Comparison of ENCODE assay signal across 9 cellular contexts in genomic region chr2:44616616-44617266, GRCh38.
DNase-seq lines count a peak whose midpoint lies in the region; ATAC-seq and TF ChIP-seq lines count a peak whose summit lies in the region.
"Had no signal": no experiment of that assay in that cellular context is flagged by ENCODE, and none has a peak within 500 bp of the region (broad histone marks: within the 10 kb centered on the region; RNA-seq: fewer than 3 reads in every experiment).

No MANE protein-coding gene starts in this region.

- in situ Hi-C loops in KBM-7 (cut with MboI; ENCODE audit: low pct_unique_long_range_greater_than_20kb, low sequenced_read_pairs), result no loop called here

- no peaks in the 10 kb centered on the region for H3K9me3 ChIP-seq in CD4-positive, alpha-beta T cell (ENCODE audit: control insufficient read depth, low read length)

- no peak for DNase-seq in CD4-positive, alpha-beta T cell
- no peak for DNase-seq in occipital lobe (lab: John Stamatoyannopoulos, UW)
- no peak for DNase-seq in head of caudate nucleus
- DNase-seq in GM03348 (ENCODE audit: low spot score), result no peak
- DNase-seq in KBM-7, result no peak
- DNase-seq: stimulated activated CD4-positive, alpha-beta T cell treated with anti-CD3 and anti-CD28 coated beads, Interleukin-1b, Interleukin-23, amount 100 ng/mL, for 48 hours had no signal

- no peaks in the 10 kb centered on the region for H3K4me1 Mint-ChIP-seq in CD4-positive, alpha-beta T cell (ENCODE audit: low read depth)

- no peak overlapping the region for H3K27ac Mint-ChIP-seq in CD4-positive, alpha-beta T cell

- no peaks in the 10 kb centered on the region for H3K27me3 ChIP-seq in CD4-positive, alpha-beta T cell (ENCODE audit: control insufficient read depth, insufficient read depth, low read length)

- POLR2A ChIA-PET in CD4-positive, alpha-beta T cell (lab: Charles Lee), result no interaction called here

- H3K27me3 Mint-ChIP-seq in CD4-positive, alpha-beta T cell, result no peaks in the 10 kb centered on the region

- intact Hi-C loops in CD4-positive, alpha-beta T cell (cut with DNase I, micrococcal nuclease), result no loop called here
- intact Hi-C loops in head of caudate nucleus (cut with DNase I), result no loop called here

- ATAC-seq in CD4-positive, alpha-beta T cell (ENCODE audit: poor library complexity), result peak; percentile 39
- ATAC-seq in GM18873 (IDR thresholded peaks at IDR 0.05; ENCODE audit: low FRiP score, unreplicated experiment) (peak; percentile 78), HG03039 (IDR thresholded peaks at IDR 0.05; ENCODE audit: unreplicated experiment) (peak; percentile 69), SK-N-SH treated with all-trans-retinoic acid at 6 μM for 48 hours (peak; percentile 70)

- H3K27ac ChIP-seq in CD4-positive, alpha-beta T cell (ENCODE audit: low read depth, low read length), result no peak overlapping the region

- CTCF ChIA-PET in CD4-positive, alpha-beta T cell (lab: Charles Lee), result interaction anchor here (0.9 kb wide), 1 partner anchor 72 kb away, joined by 3 read pairs; no protein-coding TSS in a partner anchor

- H3K9me3 Mint-ChIP-seq in CD4-positive, alpha-beta T cell, result no peaks in the 10 kb centered on the region

- TF ChIP-seq CTCF in CD4-positive, alpha-beta T cell (IDR thresholded peaks at IDR 0.05), result no peak

- H3K36me3 Mint-ChIP-seq in CD4-positive, alpha-beta T cell (ENCODE audit: low read depth), result no peaks in the 10 kb centered on the region

- H3K4me3 Mint-ChIP-seq in CD4-positive, alpha-beta T cell, result no peak overlapping the region

TF ChIP-seq in SK-N-SH treated with all-trans-retinoic acid at 6 μM for 48 hours, 23 proteins besides CTCF, POLR2A, EP300 and RAD21:
- TF ChIP-seq CSRNP3 (CRISPR knock-in tag; IDR thresholded peaks at IDR 0.05) (no peak), ISL1 (CRISPR knock-in tag; IDR thresholded peaks at IDR 0.05) (0 out of 2 replicates have a peak, but pooled peaks have one; percentile 5)
